In the genomic region with DNA sequence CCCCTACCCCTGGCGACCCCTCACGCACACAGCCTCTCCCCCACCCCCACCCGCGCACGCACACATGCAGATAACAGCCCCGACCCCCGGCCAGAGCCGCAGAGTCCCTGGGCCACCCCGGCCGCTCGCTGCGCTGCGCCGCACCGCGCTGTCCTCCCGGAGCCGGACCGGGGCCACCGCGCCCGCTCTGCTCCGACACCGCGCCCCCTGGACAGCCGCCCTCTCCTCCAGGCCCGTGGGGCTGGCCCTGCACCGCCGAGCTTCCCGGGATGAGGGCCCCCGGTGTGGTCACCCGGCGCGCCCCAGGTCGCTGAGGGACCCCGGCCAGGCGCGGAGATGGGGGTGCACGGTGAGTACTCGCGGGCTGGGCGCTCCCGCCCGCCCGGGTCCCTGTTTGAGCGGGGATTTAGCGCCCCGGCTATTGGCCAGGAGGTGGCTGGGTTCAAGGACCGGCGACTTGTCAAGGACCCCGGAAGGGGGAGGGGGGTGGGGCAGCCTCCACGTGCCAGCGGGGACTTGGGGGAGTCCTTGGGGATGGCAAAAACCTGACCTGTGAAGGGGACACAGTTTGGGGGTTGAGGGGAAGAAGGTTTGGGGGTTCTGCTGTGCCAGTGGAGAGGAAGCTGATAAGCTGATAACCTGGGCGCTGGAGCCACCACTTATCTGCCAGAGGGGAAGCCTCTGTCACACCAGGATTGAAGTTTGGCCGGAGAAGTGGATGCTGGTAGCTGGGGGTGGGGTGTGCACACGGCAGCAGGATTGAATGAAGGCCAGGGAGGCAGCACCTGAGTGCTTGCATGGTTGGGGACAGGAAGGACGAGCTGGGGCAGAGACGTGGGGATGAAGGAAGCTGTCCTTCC, we compare ENCODE assay signal across 1 cellular context.
TF ChIP-seq lines count a peak whose summit lies in the region.

No MANE protein-coding gene starts in this region.

TF ChIP-seq in HepG2, 621 proteins besides CTCF, POLR2A, EP300 and RAD21 (continued from another document and continues in another):
- TF ChIP-seq, protein P1, sequence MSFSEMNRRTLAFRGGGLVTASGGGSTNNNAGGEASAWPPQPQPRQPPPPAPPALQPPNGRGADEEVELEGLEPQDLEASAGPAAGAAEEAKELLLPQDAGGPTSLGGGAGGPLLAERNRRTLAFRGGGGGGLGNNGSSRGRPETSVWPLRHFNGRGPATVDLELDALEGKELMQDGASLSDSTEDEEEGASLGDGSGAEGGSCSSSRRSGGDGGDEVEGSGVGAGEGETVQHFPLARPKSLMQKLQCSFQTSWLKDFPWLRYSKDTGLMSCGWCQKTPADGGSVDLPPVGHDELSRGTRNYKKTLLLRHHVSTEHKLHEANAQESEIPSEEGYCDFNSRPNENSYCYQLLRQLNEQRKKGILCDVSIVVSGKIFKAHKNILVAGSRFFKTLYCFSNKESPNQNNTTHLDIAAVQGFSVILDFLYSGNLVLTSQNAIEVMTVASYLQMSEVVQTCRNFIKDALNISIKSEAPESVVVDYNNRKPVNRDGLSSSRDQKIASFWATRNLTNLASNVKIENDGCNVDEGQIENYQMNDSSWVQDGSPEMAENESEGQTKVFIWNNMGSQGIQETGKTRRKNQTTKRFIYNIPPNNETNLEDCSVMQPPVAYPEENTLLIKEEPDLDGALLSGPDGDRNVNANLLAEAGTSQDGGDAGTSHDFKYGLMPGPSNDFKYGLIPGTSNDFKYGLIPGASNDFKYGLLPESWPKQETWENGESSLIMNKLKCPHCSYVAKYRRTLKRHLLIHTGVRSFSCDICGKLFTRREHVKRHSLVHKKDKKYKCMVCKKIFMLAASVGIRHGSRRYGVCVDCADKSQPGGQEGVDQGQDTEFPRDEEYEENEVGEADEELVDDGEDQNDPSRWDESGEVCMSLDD (CRISPR knock-in tag; IDR thresholded peaks at IDR 0.05; ENCODE audit: borderline replicate concordance), result peak; percentile 68; the same call in 1 of the 2 replicates
- TF ChIP-seq ZNF850 (CRISPR knock-in tag; conservative IDR thresholded peaks at IDR 0.05), result 0 out of 2 replicates have a peak, but pooled peaks have one; percentile 67
- TF ChIP-seq, protein P2, sequence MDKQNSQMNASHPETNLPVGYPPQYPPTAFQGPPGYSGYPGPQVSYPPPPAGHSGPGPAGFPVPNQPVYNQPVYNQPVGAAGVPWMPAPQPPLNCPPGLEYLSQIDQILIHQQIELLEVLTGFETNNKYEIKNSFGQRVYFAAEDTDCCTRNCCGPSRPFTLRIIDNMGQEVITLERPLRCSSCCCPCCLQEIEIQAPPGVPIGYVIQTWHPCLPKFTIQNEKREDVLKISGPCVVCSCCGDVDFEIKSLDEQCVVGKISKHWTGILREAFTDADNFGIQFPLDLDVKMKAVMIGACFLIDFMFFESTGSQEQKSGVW (CRISPR knock-in tag; IDR thresholded peaks at IDR 0.05; ENCODE audit: borderline replicate concordance), result no peak
- no peak for TF ChIP-seq SYNCRIP (IDR thresholded peaks at IDR 0.05; ENCODE audit: insufficient read depth, low read depth, low read length)
- TF ChIP-seq, protein P3, sequence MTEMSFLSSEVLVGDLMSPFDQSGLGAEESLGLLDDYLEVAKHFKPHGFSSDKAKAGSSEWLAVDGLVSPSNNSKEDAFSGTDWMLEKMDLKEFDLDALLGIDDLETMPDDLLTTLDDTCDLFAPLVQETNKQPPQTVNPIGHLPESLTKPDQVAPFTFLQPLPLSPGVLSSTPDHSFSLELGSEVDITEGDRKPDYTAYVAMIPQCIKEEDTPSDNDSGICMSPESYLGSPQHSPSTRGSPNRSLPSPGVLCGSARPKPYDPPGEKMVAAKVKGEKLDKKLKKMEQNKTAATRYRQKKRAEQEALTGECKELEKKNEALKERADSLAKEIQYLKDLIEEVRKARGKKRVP (CRISPR knock-in tag; IDR thresholded peaks at IDR 0.05), result no peak
- TF ChIP-seq ZFP41 (CRISPR knock-in tag; IDR thresholded peaks at IDR 0.05; ENCODE audit: borderline replicate concordance), result no peak
- no peak for TF ChIP-seq FLYWCH1 (CRISPR knock-in tag; IDR thresholded peaks at IDR 0.05)
- TF ChIP-seq HMGA1 (CRISPR knock-in tag; conservative IDR thresholded peaks at IDR 0.05), result no peak
- no peak for TF ChIP-seq ZNF556 (CRISPR knock-in tag; IDR thresholded peaks at IDR 0.05; ENCODE audit: borderline replicate concordance)
- TF ChIP-seq POLR2G (IDR thresholded peaks at IDR 0.05; ENCODE audit: low read depth, low read length), result peak; percentile 14; the same call in 1 of the 2 replicates
- TF ChIP-seq BRD4 (CRISPR knock-in tag; IDR thresholded peaks at IDR 0.05), result peak; percentile 27; the same call in 1 of the 2 replicates
- TF ChIP-seq BRCA1 (CRISPR knock-in tag; IDR thresholded peaks at IDR 0.05), result no peak
- no peak for TF ChIP-seq SETDB1 (CRISPR knock-in tag; IDR thresholded peaks at IDR 0.05; ENCODE audit: borderline replicate concordance)
- peak; percentile 50; the same call in 1 of the 2 replicates for TF ChIP-seq ZNF777 (CRISPR knock-in tag; IDR thresholded peaks at IDR 0.05)
- TF ChIP-seq SRY (CRISPR knock-in tag; IDR thresholded peaks at IDR 0.05), result 0 out of 2 replicates have a peak, but pooled peaks have one; percentile 44
- TF ChIP-seq, protein P4, sequence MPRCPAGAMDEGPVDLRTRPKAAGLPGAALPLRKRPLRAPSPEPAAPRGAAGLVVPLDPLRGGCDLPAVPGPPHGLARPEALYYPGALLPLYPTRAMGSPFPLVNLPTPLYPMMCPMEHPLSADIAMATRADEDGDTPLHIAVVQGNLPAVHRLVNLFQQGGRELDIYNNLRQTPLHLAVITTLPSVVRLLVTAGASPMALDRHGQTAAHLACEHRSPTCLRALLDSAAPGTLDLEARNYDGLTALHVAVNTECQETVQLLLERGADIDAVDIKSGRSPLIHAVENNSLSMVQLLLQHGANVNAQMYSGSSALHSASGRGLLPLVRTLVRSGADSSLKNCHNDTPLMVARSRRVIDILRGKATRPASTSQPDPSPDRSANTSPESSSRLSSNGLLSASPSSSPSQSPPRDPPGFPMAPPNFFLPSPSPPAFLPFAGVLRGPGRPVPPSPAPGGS (CRISPR knock-in tag; IDR thresholded peaks at IDR 0.05), result no peak
- TF ChIP-seq DMAP1 (CRISPR knock-in tag; IDR thresholded peaks at IDR 0.05), result no peak
- peak; percentile 54; the same call in 1 of the 2 replicates for TF ChIP-seq ZNF670 (CRISPR knock-in tag; IDR thresholded peaks at IDR 0.05; ENCODE audit: borderline replicate concordance)
- TF ChIP-seq, protein P5, sequence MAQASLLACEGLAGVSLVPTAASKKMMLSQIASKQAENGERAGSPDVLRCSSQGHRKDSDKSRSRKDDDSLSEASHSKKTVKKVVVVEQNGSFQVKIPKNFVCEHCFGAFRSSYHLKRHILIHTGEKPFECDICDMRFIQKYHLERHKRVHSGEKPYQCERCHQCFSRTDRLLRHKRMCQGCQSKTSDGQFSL (CRISPR knock-in tag; IDR thresholded peaks at IDR 0.05), result peak; percentile 61; the same call in 1 of the 2 replicates
- TF ChIP-seq GABPA (IDR thresholded peaks at IDR 0.05; ENCODE audit: low read depth, low read length), result no peak
- TF ChIP-seq GABPA (CRISPR knock-in tag; IDR thresholded peaks at IDR 0.05; ENCODE audit: low read depth), result no peak
- TF ChIP-seq AGO1 (IDR thresholded peaks at IDR 0.05; ENCODE audit: low read depth, low read length, poor library complexity, severe bottlenecking), result no peak
- TF ChIP-seq RFX3 (CRISPR knock-in tag; IDR thresholded peaks at IDR 0.05), result no peak
- no peak for TF ChIP-seq ZNF772 (CRISPR knock-in tag; IDR thresholded peaks at IDR 0.05)
- TF ChIP-seq, protein P6, sequence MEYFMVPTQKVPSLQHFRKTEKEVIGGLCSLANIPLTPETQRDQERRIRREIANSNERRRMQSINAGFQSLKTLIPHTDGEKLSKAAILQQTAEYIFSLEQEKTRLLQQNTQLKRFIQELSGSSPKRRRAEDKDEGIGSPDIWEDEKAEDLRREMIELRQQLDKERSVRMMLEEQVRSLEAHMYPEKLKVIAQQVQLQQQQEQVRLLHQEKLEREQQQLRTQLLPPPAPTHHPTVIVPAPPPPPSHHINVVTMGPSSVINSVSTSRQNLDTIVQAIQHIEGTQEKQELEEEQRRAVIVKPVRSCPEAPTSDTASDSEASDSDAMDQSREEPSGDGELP (IDR thresholded peaks at IDR 0.05; ENCODE audit: borderline replicate concordance, low read depth), result no peak
- no peak for TF ChIP-seq SALL2 (CRISPR knock-in tag; IDR thresholded peaks at IDR 0.05)
- TF ChIP-seq YEATS4 (CRISPR knock-in tag; IDR thresholded peaks at IDR 0.05; ENCODE audit: borderline replicate concordance), result peak; percentile 34; the same call in 1 of the 2 replicates
- TF ChIP-seq, protein P7, sequence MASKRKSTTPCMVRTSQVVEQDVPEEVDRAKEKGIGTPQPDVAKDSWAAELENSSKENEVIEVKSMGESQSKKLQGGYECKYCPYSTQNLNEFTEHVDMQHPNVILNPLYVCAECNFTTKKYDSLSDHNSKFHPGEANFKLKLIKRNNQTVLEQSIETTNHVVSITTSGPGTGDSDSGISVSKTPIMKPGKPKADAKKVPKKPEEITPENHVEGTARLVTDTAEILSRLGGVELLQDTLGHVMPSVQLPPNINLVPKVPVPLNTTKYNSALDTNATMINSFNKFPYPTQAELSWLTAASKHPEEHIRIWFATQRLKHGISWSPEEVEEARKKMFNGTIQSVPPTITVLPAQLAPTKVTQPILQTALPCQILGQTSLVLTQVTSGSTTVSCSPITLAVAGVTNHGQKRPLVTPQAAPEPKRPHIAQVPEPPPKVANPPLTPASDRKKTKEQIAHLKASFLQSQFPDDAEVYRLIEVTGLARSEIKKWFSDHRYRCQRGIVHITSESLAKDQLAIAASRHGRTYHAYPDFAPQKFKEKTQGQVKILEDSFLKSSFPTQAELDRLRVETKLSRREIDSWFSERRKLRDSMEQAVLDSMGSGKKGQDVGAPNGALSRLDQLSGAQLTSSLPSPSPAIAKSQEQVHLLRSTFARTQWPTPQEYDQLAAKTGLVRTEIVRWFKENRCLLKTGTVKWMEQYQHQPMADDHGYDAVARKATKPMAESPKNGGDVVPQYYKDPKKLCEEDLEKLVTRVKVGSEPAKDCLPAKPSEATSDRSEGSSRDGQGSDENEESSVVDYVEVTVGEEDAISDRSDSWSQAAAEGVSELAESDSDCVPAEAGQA (IDR thresholded peaks at IDR 0.05; ENCODE audit: low read depth), result no peak
- TF ChIP-seq, protein P7 (CRISPR knock-in tag; IDR thresholded peaks at IDR 0.05; ENCODE audit: borderline replicate concordance), result no peak
- TF ChIP-seq ZNF331 (CRISPR knock-in tag; IDR thresholded peaks at IDR 0.05), result no peak
- peak; percentile 73 for TF ChIP-seq ZBTB7B (CRISPR knock-in tag; IDR thresholded peaks at IDR 0.05)
- no peak for TF ChIP-seq ZNF20 (CRISPR knock-in tag; IDR thresholded peaks at IDR 0.05)
- TF ChIP-seq, protein P8, sequence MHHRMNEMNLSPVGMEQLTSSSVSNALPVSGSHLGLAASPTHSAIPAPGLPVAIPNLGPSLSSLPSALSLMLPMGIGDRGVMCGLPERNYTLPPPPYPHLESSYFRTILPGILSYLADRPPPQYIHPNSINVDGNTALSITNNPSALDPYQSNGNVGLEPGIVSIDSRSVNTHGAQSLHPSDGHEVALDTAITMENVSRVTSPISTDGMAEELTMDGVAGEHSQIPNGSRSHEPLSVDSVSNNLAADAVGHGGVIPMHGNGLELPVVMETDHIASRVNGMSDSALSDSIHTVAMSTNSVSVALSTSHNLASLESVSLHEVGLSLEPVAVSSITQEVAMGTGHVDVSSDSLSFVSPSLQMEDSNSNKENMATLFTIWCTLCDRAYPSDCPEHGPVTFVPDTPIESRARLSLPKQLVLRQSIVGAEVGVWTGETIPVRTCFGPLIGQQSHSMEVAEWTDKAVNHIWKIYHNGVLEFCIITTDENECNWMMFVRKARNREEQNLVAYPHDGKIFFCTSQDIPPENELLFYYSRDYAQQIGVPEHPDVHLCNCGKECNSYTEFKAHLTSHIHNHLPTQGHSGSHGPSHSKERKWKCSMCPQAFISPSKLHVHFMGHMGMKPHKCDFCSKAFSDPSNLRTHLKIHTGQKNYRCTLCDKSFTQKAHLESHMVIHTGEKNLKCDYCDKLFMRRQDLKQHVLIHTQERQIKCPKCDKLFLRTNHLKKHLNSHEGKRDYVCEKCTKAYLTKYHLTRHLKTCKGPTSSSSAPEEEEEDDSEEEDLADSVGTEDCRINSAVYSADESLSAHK (CRISPR knock-in tag; IDR thresholded peaks at IDR 0.05; ENCODE audit: borderline replicate concordance), result no peak
- TF ChIP-seq ZNF629 (CRISPR knock-in tag; conservative IDR thresholded peaks at IDR 0.05), result no peak
- no peak for TF ChIP-seq KLF6 (CRISPR knock-in tag; IDR thresholded peaks at IDR 0.05)
- TF ChIP-seq SP2 (CRISPR knock-in tag; IDR thresholded peaks at IDR 0.05), result no peak
